ENCODE assay signal across 9 cellular contexts in the genomic region with DNA sequence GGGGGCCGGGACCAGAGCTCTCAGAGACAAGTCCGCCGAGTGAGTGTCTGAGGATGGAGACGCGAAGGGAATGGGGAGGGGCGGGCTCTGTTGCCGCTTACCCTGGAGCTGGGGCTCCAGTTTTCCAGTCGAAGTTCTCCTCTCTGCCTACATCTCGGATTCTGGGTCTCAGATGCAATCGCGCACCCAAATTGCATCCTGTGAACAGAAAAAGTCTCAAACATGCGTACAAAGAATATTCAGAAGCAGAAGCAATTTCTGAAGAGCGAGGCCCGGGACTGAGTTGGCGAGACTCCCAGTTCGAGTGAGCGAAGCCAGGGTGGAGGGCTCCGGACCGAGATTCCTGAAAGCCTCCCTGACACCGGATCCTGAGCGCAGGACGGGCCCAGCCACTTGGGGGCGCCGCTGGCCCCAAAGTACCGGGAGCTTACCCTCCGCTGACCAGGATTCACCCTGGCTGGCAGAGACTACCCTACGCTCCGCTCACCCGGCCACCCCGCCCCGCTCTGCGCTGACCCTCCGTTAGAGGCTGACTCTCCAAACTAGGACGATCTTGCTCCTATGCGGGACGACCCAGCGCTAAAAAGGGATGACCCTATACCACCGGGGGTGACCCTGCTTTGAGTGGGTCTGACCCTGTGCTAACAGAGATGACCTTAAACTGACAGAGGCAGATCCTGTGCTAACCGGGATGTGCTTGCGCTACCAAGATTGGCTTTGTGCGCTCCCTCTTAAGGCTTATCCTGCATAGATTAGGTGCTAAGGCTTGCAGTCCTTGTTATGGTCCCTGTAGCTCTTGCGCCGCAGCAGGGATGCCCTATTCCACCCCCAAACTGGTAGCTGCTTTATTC. TPM values are rescaled to one million over a fixed set of nuclear protein-coding genes. Genes with fewer than 3 reads are reported as not detected.
DNase-seq lines count a peak whose midpoint lies in the region; ATAC-seq and TF ChIP-seq lines count a peak whose summit lies in the region.
"Had no signal": no experiment of that assay in that cellular context is flagged by ENCODE, and none has a peak within 500 bp of the region (broad histone marks: within the 10 kb centered on the region; RNA-seq: fewer than 3 reads in every experiment).

No MANE protein-coding gene starts in this region.

- no peak overlapping the region for H3K27ac Mint-ChIP-seq in activated naive CD4-positive, alpha-beta T cell treated with anti-CD3 and anti-CD28 coated beads for 36 hours
- H3K27ac Mint-ChIP-seq in stimulated activated memory B cell treated with anti-CD40 and anti-IgM and Interleukin-4, amounts not matched to agents 10 μg/mL and 1 μg/mL and 100 μg/mL, for 72 hours = no peak overlapping the region

- peaks cover 50% of the 10 kb centered on the region for H3K27me3 Mint-ChIP-seq in activated naive CD4-positive, alpha-beta T cell treated with anti-CD3 and anti-CD28 coated beads for 36 hours (ENCODE audit: low read depth)
- peaks cover 2% of the 10 kb centered on the region for H3K27me3 Mint-ChIP-seq in stimulated activated memory B cell treated with anti-CD40 and anti-IgM and Interleukin-4, amounts not matched to agents 10 μg/mL and 1 μg/mL and 100 μg/mL, for 72 hours

- no peak for TF ChIP-seq POLR2A in upper lobe of left lung (IDR thresholded peaks at IDR 0.05)

- DNase-seq in activated naive CD4-positive, alpha-beta T cell treated with anti-CD3 and anti-CD28 coated beads for 36 hours = peak; percentile 35
- no peak for DNase-seq in activated naive CD4-positive, alpha-beta T cell treated with anti-CD3 and anti-CD28 coated beads, Interleukin-2, amount 50 U/mL, for 16 hours
- DNase-seq in right cardiac atrium (peak; percentile 36 to 70 (median 55)), upper lobe of left lung (peak; percentile 54 to 93), caudate nucleus (lab: John Stamatoyannopoulos, UW) (no peak)

- no peaks in the 10 kb centered on the region for H3K36me3 ChIP-seq in upper lobe of left lung

- H3K4me1 ChIP-seq in right cardiac atrium (ENCODE audit: control insufficient read depth, insufficient read depth, low read length) = no peaks in the 10 kb centered on the region
- peaks cover under 1 to 13% (median 10%) of the 10 kb centered on the region in 4 donors for H3K4me1 ChIP-seq in upper lobe of left lung

- peaks cover 9% of the 10 kb centered on the region for H3K4me1 Mint-ChIP-seq in activated naive CD4-positive, alpha-beta T cell treated with anti-CD3 and anti-CD28 coated beads for 36 hours (ENCODE audit: low read depth)
- peaks cover 4% of the 10 kb centered on the region for H3K4me1 Mint-ChIP-seq in stimulated activated memory B cell treated with anti-CD40 and anti-IgM and Interleukin-4, amounts not matched to agents 10 μg/mL and 1 μg/mL and 100 μg/mL, for 72 hours

- 10% methylated on average over 43 of the region's 43 CpGs for WGBS in right cardiac atrium
- WGBS in upper lobe of left lung, 2 donors = 14 to 17% methylated on average over 23 to 32 of the region's 43 CpGs

- H3K27me3 ChIP-seq in right cardiac atrium (ENCODE audit: control insufficient read depth, insufficient read depth) (no peaks in the 10 kb centered on the region), upper lobe of left lung (peaks cover 2 to 45% (median 19%) of the 10 kb centered on the region in 4 donors)

- ATAC-seq in SK-N-SH treated with all-trans-retinoic acid at 6 μM for 48 hours (peak; percentile 78), right cardiac atrium (peak; percentile 53 to 54), upper lobe of left lung (ENCODE audit: low FRiP score in 2 of 2) (peak; percentile 57 to 64), GM18861 (IDR thresholded peaks at IDR 0.05; ENCODE audit: unreplicated experiment) (no peak)
- no peak for ATAC-seq in stimulated activated memory B cell treated with anti-CD40 and anti-IgM and Interleukin-4, amounts not matched to agents 10 μg/mL and 1 μg/mL and 100 μg/mL, for 72 hours

- H3K4me3 ChIP-seq in right cardiac atrium (ENCODE audit: low read length) = no peak overlapping the region
- H3K4me3 ChIP-seq in upper lobe of left lung = no peak overlapping the region

- TF ChIP-seq EP300 in upper lobe of left lung (IDR thresholded peaks at IDR 0.05) = no peak

- H3K27ac ChIP-seq in right cardiac atrium (ENCODE audit: low read length) (no peak overlapping the region), upper lobe of left lung (no peak overlapping the region), caudate nucleus (ENCODE audit: low read depth, low read length) (no peak overlapping the region)

- no peaks in the 10 kb centered on the region for H3K9me3 Mint-ChIP-seq in activated naive CD4-positive, alpha-beta T cell treated with anti-CD3 and anti-CD28 coated beads for 36 hours
- H3K9me3 Mint-ChIP-seq in stimulated activated memory B cell treated with anti-CD40 and anti-IgM and Interleukin-4, amounts not matched to agents 10 μg/mL and 1 μg/mL and 100 μg/mL, for 72 hours = no peaks in the 10 kb centered on the region

- no peak overlapping the region for H3K4me3 Mint-ChIP-seq in activated naive CD4-positive, alpha-beta T cell treated with anti-CD3 and anti-CD28 coated beads for 36 hours
- no peak overlapping the region for H3K4me3 Mint-ChIP-seq in stimulated activated memory B cell treated with anti-CD40 and anti-IgM and Interleukin-4, amounts not matched to agents 10 μg/mL and 1 μg/mL and 100 μg/mL, for 72 hours

- CTCF ChIA-PET in activated naive CD4-positive, alpha-beta T cell treated with anti-CD3 and anti-CD28 coated beads for 36 hours (lab: Charles Lee) = interaction anchor here (1.2 to 3.5 kb wide), 3 partner anchors 13 to 277 kb away, joined by 4 to 19 read pairs (median 4); a partner anchor contains a TSS

- TF ChIP-seq CTCF in upper lobe of left lung (IDR thresholded peaks at IDR 0.05) = peak; percentile 28 to 61 (median 54)

- H3K9me3 ChIP-seq in right cardiac atrium (ENCODE audit: control insufficient read depth, low read length) = no peaks in the 10 kb centered on the region
- no peaks in the 10 kb centered on the region for H3K9me3 ChIP-seq in upper lobe of left lung

- intact Hi-C loops in activated naive CD4-positive, alpha-beta T cell treated with anti-CD3 and anti-CD28 coated beads for 36 hours (cut with micrococcal nuclease) = no loop called here
- intact Hi-C loops in right cardiac atrium (cut with DNase I) = no loop called here

- H3K36me3 Mint-ChIP-seq in activated naive CD4-positive, alpha-beta T cell treated with anti-CD3 and anti-CD28 coated beads for 36 hours (ENCODE audit: low read depth) = no peaks in the 10 kb centered on the region
- no peaks in the 10 kb centered on the region for H3K36me3 Mint-ChIP-seq in stimulated activated memory B cell treated with anti-CD40 and anti-IgM and Interleukin-4, amounts not matched to agents 10 μg/mL and 1 μg/mL and 100 μg/mL, for 72 hours

TF ChIP-seq in SK-N-SH treated with all-trans-retinoic acid at 6 μM for 48 hours, 23 proteins besides CTCF, POLR2A, EP300 and RAD21:
- TF ChIP-seq OSR1 (CRISPR knock-in tag; IDR thresholded peaks at IDR 0.05) = no peak
- TF ChIP-seq ARNTL (CRISPR knock-in tag; IDR thresholded peaks at IDR 0.05; ENCODE audit: borderline replicate concordance, low read depth) = no peak
- no peak for TF ChIP-seq SNAI2 (CRISPR knock-in tag; IDR thresholded peaks at IDR 0.05)

RNA-seq across cellular contexts. Expression of a gene that starts 12.1 kb away (rescaled TPM):
- total RNA-seq in activated naive CD4-positive, alpha-beta T cell treated with anti-CD3 and anti-CD28 coated beads for 36 hours = under 1 TPM; 0.12 to 0.19 TPM
- total RNA-seq in right cardiac atrium (under 1 TPM in 2 of 4 donors, not detected in 2; 0.06 to 0.08 TPM), upper lobe of left lung (under 1 TPM; under 0.01 to 0.69 (median 0.40) TPM)
- polyA plus RNA-seq in right cardiac atrium = 0.05 TPM

RNA-seq across cellular contexts. Expression of a gene that starts 33.8 kb away (rescaled TPM):
- not detected for total RNA-seq in activated naive CD4-positive, alpha-beta T cell treated with anti-CD3 and anti-CD28 coated beads for 36 hours
- not detected for total RNA-seq in right cardiac atrium
- not detected for polyA plus RNA-seq in right cardiac atrium
- total RNA-seq in upper lobe of left lung = not detected
- total RNA-seq: T-helper 2 cell treated with Interferon-gamma antibody and Interleukin-4, amounts not matched to agents 100 ng/mL and 5 ng/mL, for 36 hours had no signal

Comparison
In these comparisons a context has a peak if more than half of its experiments do, and no peak if none do; other contexts are left out.
1. DNase-seq: peak in activated naive CD4-positive, alpha-beta T cell treated with anti-CD3 and anti-CD28 coated beads for 36 hours (single experiment), right cardiac atrium (3 of 3) and upper lobe of left lung (2 of 2); none in activated naive CD4-positive, alpha-beta T cell treated with anti-CD3 and anti-CD28 coated beads, Interleukin-2, amount 50 U/mL, for 16 hours (single experiment) and caudate nucleus (0 of 61).
2. ATAC-seq: peak in SK-N-SH treated with all-trans-retinoic acid at 6 μM for 48 hours (single experiment), right cardiac atrium (2 of 2) and upper lobe of left lung (2 of 2); none in GM18861 (single experiment) and stimulated activated memory B cell treated with anti-CD40 and anti-IgM and Interleukin-4, amounts not matched to agents 10 μg/mL and 1 μg/mL and 100 μg/mL, for 72 hours (single experiment).